Comparison of ENCODE assay signal across 12 cellular contexts in the genomic region with DNA sequence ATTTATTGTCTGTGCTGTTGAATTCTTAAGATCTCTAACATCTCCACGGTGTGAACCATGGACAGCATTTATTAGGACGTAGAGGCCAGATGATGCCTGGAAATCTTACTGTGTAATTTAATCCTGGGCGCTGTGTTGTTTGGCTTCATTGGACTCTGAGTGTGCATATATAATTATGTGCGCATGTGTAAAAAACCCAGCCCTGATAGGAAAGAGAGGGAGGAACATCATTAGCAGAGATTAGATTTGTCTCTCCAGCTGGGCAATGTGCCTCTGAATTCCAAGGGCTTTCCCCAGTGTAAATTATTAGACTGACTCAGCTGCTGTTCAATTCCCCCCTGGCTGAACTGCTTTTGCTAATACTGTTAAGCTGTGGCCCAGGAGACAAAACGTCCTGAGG. TPM values are rescaled to one million over a fixed set of nuclear protein-coding genes. Genes with fewer than 3 reads are reported as not detected.
DNase-seq lines count a peak whose midpoint lies in the region; ATAC-seq, FAIRE-seq and TF ChIP-seq lines count a peak whose summit lies in the region.
"Had no signal": no experiment of that assay in that cellular context is flagged by ENCODE, and none has a peak within 500 bp of the region (broad histone marks: within the 10 kb centered on the region; RNA-seq: fewer than 3 reads in every experiment).

No MANE protein-coding gene starts in this region.

- H3K27me3 ChIP-seq in ascending aorta = no peaks in the 10 kb centered on the region

- no peaks in the 10 kb centered on the region for H3K36me3 ChIP-seq in ascending aorta

- no peak for ATAC-seq in stimulated activated effector memory CD8-positive, alpha-beta T cell treated with anti-CD3 and anti-CD28 coated beads, Interleukin-12 subunit alpha, Interleukin-12 subunit beta, amount 100 ng/mL, for 72 hours
- no peak for ATAC-seq in HG03196 (IDR thresholded peaks at IDR 0.05; ENCODE audit: unreplicated experiment)

- no peaks in the 10 kb centered on the region for H3K36me3 Mint-ChIP-seq in stimulated activated effector memory CD8-positive, alpha-beta T cell treated with anti-CD3 and anti-CD28 coated beads, Interleukin-12 subunit alpha, Interleukin-12 subunit beta, amount 100 ng/mL, for 72 hours
- no peaks in the 10 kb centered on the region for H3K36me3 Mint-ChIP-seq in Calu3 (ENCODE audit: insufficient read depth, unreplicated experiment)

- H3K27me3 Mint-ChIP-seq in Calu3 (ENCODE audit: unreplicated experiment) = no peaks in the 10 kb centered on the region

- H3K4me3 Mint-ChIP-seq in stimulated activated effector memory CD8-positive, alpha-beta T cell treated with anti-CD3 and anti-CD28 coated beads, Interleukin-12 subunit alpha, Interleukin-12 subunit beta, amount 100 ng/mL, for 72 hours = no peak overlapping the region
- no peak overlapping the region for H3K4me3 Mint-ChIP-seq in Calu3 (ENCODE audit: low read depth, unreplicated experiment)
- H3K4me3 Mint-ChIP-seq: B cell, nephron progenitor cell had no signal

- H3K27ac Mint-ChIP-seq in stimulated activated effector memory CD8-positive, alpha-beta T cell treated with anti-CD3 and anti-CD28 coated beads, Interleukin-12 subunit alpha, Interleukin-12 subunit beta, amount 100 ng/mL, for 72 hours = no peak overlapping the region
- H3K27ac Mint-ChIP-seq in Calu3 (ENCODE audit: unreplicated experiment) = no peak overlapping the region
- H3K27ac Mint-ChIP-seq: B cell, nephron progenitor cell had no signal

- FAIRE-seq in islet of Langerhans (lab: Jason Lieb, UNC) = peak; percentile 86
- FAIRE-seq: urothelium cell line had no signal

- H3K9me3 Mint-ChIP-seq in stimulated activated effector memory CD8-positive, alpha-beta T cell treated with anti-CD3 and anti-CD28 coated beads, Interleukin-12 subunit alpha, Interleukin-12 subunit beta, amount 100 ng/mL, for 72 hours = no peaks in the 10 kb centered on the region
- H3K9me3 Mint-ChIP-seq in Calu3 (ENCODE audit: low read depth, unreplicated experiment) = no peaks in the 10 kb centered on the region
- H3K9me3 Mint-ChIP-seq: nephron progenitor cell had no signal

- H3K4me3 ChIP-seq in ascending aorta = no peak overlapping the region

- CTCF ChIA-PET in Calu3 (lab: Charles Lee) = interaction anchor here (1.7 kb wide), 1 partner anchor 15 kb away, joined by 3 read pairs; no protein-coding TSS in a partner anchor

- TF ChIP-seq CTCF in Calu3 (IDR thresholded peaks at IDR 0.05; ENCODE audit: unreplicated experiment) = no peak
- no peak for TF ChIP-seq CTCF in ascending aorta (IDR thresholded peaks at IDR 0.05)

- no peaks in the 10 kb centered on the region for H3K9me3 ChIP-seq in ascending aorta

- intact Hi-C loops in Calu3 (cut with micrococcal nuclease; ENCODE audit: unreplicated experiment) = no loop called here
- intact Hi-C loops in ascending aorta (cut with DNase I) = no loop called here

- BruUV-seq in Calu3 (replicated peaks; lab: Mats Ljungman, UMichigan) = no TSS peak

- no peaks in the 10 kb centered on the region for H3K4me1 ChIP-seq in ascending aorta

- H3K4me1 Mint-ChIP-seq in stimulated activated effector memory CD8-positive, alpha-beta T cell treated with anti-CD3 and anti-CD28 coated beads, Interleukin-12 subunit alpha, Interleukin-12 subunit beta, amount 100 ng/mL, for 72 hours = no peaks in the 10 kb centered on the region
- peaks cover 9% of the 10 kb centered on the region for H3K4me1 Mint-ChIP-seq in Calu3 (ENCODE audit: low read depth, unreplicated experiment)
- H3K4me1 Mint-ChIP-seq: B cell had no signal

- H3K27ac ChIP-seq in ascending aorta = no peak overlapping the region

- peak; percentile 24 for DNase-seq in AG08395 (ENCODE audit: low spot score)
- DNase-seq in NCI-H146 treated with DMSO at 0.1 percent for 48 hours (lab: John Stamatoyannopoulos, UW; ENCODE audit: unreplicated experiment) = peak; percentile 78
- DNase-seq in SK-N-DZ (ENCODE audit: low spot score) = peak; percentile 84
- DNase-seq in stimulated activated effector memory CD8-positive, alpha-beta T cell treated with anti-CD3 and anti-CD28 coated beads, Interleukin-12 subunit alpha, Interleukin-12 subunit beta, amount 100 ng/mL, for 72 hours (ENCODE audit: low spot score in 2 of 2) = no peak
- DNase-seq in Calu3 = no peak
- DNase-seq in ascending aorta (ENCODE audit: low spot score in 2 of 2) = no peak
- DNase-seq: KG1, nephron progenitor cell had no signal

RNA-seq across cellular contexts. Expression of a gene that starts 39.6 kb away (rescaled TPM):
- polyA plus RNA-seq in SK-N-DZ (2014; cell fraction: cytosol; rRNA removed) = 34.4 and 39.0 TPM in 2 replicates
- 6.9 and 10.4 TPM in 2 replicates for polyA plus RNA-seq in SK-N-DZ (2014; cell fraction: nucleus; rRNA removed)
- total RNA-seq in Calu3 (2022) (102 and 114 TPM in 2 replicates), ascending aorta (21.9 TPM)

Comparison
In these comparisons a context has a peak if more than half of its experiments do, and no peak if none do; other contexts are left out.
1. DNase-seq: peak in AG08395 (single experiment), NCI-H146 treated with DMSO at 0.1 percent for 48 hours (single experiment) and SK-N-DZ (single experiment); none in stimulated activated effector memory CD8-positive, alpha-beta T cell treated with anti-CD3 and anti-CD28 coated beads, Interleukin-12 subunit alpha, Interleukin-12 subunit beta, amount 100 ng/mL, for 72 hours (0 of 2), Calu3 (single experiment) and ascending aorta (0 of 2).